In genomic region chr11:63602842-63603518, GRCh38 we compare ENCODE assay signal across 8 cellular contexts. TPM values are rescaled to one million over a fixed set of nuclear protein-coding genes. Genes with fewer than 3 reads are reported as not detected.
DNase-seq lines count a peak whose midpoint lies in the region; ATAC-seq and TF ChIP-seq lines count a peak whose summit lies in the region.
"Not testable (repeated sequence)": the region's sequence is repeated elsewhere in the genome, so short reads cannot be mapped to it uniquely, and the experiment has no call there.
"Had no signal": no experiment of that assay in that cellular context is flagged by ENCODE, and none has a peak within 500 bp of the region (broad histone marks: within the 10 kb centered on the region; RNA-seq: fewer than 3 reads in every experiment).

No MANE protein-coding gene starts in this region.

- peak; percentile 88 for DNase-seq in HuH-7 (ENCODE audit: low spot score)
- not testable (repeated sequence) for DNase-seq in T-helper 17 cell
- DNase-seq in astrocyte of the spinal cord (ENCODE audit: low read depth, low spot score), result peak; percentile 18
- DNase-seq in epidermal melanocyte (ENCODE audit: insufficient read length, low spot score), result peak; percentile 33
- DNase-seq in hippocampal formation (lab: John Stamatoyannopoulos, UW), result peak; percentile 77 to 96
- DNase-seq in sciatic nerve (ENCODE audit: low spot score), result peak; percentile 70

- TF ChIP-seq EP300 in neural cell (conservative IDR thresholded peaks at IDR 0.05; ENCODE audit: poor library complexity, severe bottlenecking), result not testable (repeated sequence)

- H3K36me3 ChIP-seq in neural cell (ENCODE audit: insufficient read depth, low read length), result not testable (repeated sequence)

- ATAC-seq in T-helper 17 cell, result not testable (repeated sequence)
- peak; percentile 94 for ATAC-seq in sciatic nerve

- TF ChIP-seq RAD21 in neural cell (conservative IDR thresholded peaks at IDR 0.05), result not testable (repeated sequence)

- not testable (repeated sequence) for H3K27me3 Mint-ChIP-seq in T-helper 17 cell

- not testable (repeated sequence) for H3F3A ChIP-seq in neural cell (ENCODE audit: insufficient read depth, low read length, poor library complexity, severe bottlenecking)

- in situ Hi-C loops in astrocyte of the spinal cord (cut with HindIII; ENCODE audit: low sequenced_read_pairs), result not testable (repeated sequence)

- H3K4me1 Mint-ChIP-seq in T-helper 17 cell, result not testable (repeated sequence)

- H3K9me3 ChIP-seq in T-helper 17 cell (ENCODE audit: control insufficient read depth, low read length, poor library complexity, severe bottlenecking); neural cell (ENCODE audit: low read length): not testable (repeated sequence)

- H3K79me2 ChIP-seq in neural cell (replicated peaks; ENCODE audit: insufficient read depth, low read length), result not testable (repeated sequence)

- H3K27ac ChIP-seq in neural cell (ENCODE audit: low read length), result peak overlapping the region; percentile 5

- not testable (repeated sequence) for H3K9ac ChIP-seq in neural cell (ENCODE audit: low read length)

- intact Hi-C loops in sciatic nerve (cut with DNase I), result not testable (repeated sequence)

- peak overlapping the region; percentile 39 for H3K4me2 ChIP-seq in neural cell (ENCODE audit: low read length)

- not testable (repeated sequence) for H3K4me3 ChIP-seq in astrocyte of the spinal cord (ENCODE audit: low read depth, low read length); neural cell (ENCODE audit: low read length)

- H2AFZ ChIP-seq in neural cell (ENCODE audit: low read depth, low read length), result peak overlapping the region; percentile 4

- H3K36me3 Mint-ChIP-seq in T-helper 17 cell (ENCODE audit: low read depth), result not testable (repeated sequence)

- H4K20me1 ChIP-seq in neural cell (ENCODE audit: insufficient read depth), result not testable (repeated sequence)

- not testable (repeated sequence) for H3K27me3 ChIP-seq in neural cell (ENCODE audit: insufficient read depth, low read depth, low read length)

- H3K4me3 Mint-ChIP-seq in T-helper 17 cell, result not testable (repeated sequence)

- TF ChIP-seq CTCF in astrocyte of the spinal cord (IDR thresholded peaks at IDR 0.05; ENCODE audit: low read depth, low read length); neural cell (IDR thresholded peaks at IDR 0.05; ENCODE audit: poor library complexity, severe bottlenecking): not testable (repeated sequence)

- peak overlapping the region; percentile 32 for H3K27ac Mint-ChIP-seq in T-helper 17 cell

- H3K9me2 ChIP-seq in neural cell (ENCODE audit: insufficient read depth, low read length), result not testable (repeated sequence)

RNA-seq across cellular contexts. Expression of gene PLAAT3, which starts 11.3 kb away (rescaled TPM):
- total RNA-seq in T-helper 17 cell, result 1 to 10 TPM; 2.5 to 3.3 TPM
- polyA plus RNA-seq in neural cell, result not detected in 2 replicates
- polyA minus RNA-seq in neural cell, result not detected in 2 replicates
- total RNA-seq in sciatic nerve, result 158 TPM

RNA-seq across cellular contexts. Expression of gene PLAAT2, which starts 39.8 kb away (rescaled TPM):
- total RNA-seq in T-helper 17 cell (under 1 TPM in 1 of 2 donors, not detected in 1; 0.63 TPM), sciatic nerve (not detected)
- polyA plus RNA-seq in neural cell, result not detected in 2 replicates
- not detected in 2 replicates for polyA minus RNA-seq in neural cell
- total RNA-seq: fibroblast of villous mesenchyme had no signal

Comparison
In these comparisons a context has a peak if more than half of its experiments do, and no peak if none do; other contexts are left out.
1. RNA of gene PLAAT3, which starts 11.3 kb away (total RNA-seq): 158 TPM in sciatic nerve (single experiment); 2.5 to 3.3 TPM in T-helper 17 cell; every median in the first group is over 10 times any median in the second.